In the genomic region with DNA sequence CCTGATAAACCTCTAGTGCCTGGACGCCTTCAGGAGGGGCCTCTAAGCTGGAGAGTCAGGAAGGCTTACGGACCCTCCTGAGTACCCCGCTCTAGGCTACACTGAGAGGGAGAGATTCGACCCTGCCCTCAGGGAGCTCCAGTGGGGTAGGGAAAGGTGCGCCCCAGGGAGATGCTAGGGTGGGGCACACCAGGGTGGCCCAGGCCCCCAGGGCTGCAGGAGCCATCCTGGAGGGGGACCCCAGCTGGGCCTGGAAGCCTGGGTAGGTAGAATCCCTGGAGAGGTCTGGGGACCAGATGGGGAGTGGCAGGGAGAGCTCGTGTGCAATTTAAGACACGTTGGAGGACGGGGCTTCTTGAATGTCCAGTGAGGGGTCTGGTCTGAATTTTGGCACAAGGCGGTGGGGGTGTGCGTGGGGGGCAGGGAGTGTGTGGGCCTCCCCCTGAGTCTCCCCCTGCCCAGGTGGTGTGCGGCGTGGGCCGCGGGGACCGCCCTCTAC, we compare ENCODE assay signal across 8 cellular contexts. TPM values are rescaled to one million over a fixed set of nuclear protein-coding genes. Genes with fewer than 3 reads are reported as not detected.
DNase-seq lines count a peak whose midpoint lies in the region; ATAC-seq and TF ChIP-seq lines count a peak whose summit lies in the region.

No MANE protein-coding gene starts in this region.

- H3K79me1 ChIP-seq in IMR-90 (ENCODE audit: low read depth in 1 of 2, low read length in 2 of 2), result no peaks in the 10 kb centered on the region

- H3K9me1 ChIP-seq in IMR-90 (ENCODE audit: insufficient read depth, low read length), result no peaks in the 10 kb centered on the region

- no peaks in the 10 kb centered on the region for H3K79me2 ChIP-seq in mammary epithelial cell (ENCODE audit: insufficient read depth, low read length)

- H4K20me1 ChIP-seq in IMR-90 (ENCODE audit: insufficient read depth, low read length) (no peaks in the 10 kb centered on the region), mammary epithelial cell (ENCODE audit: insufficient read depth, low read length) (no peaks in the 10 kb centered on the region)

- H3K4ac ChIP-seq in IMR-90 (ENCODE audit: low read depth, low read length), result peak overlapping the region; percentile 48; the same call in 1 of the 2 replicates

- H3K14ac ChIP-seq in IMR-90 (replicated peaks; ENCODE audit: low read depth, low read length), result no peak overlapping the region

- DNase-seq in IMR-90 (no peak), mammary epithelial cell (no peak), NCI-H748 (lab: John Stamatoyannopoulos, UW; ENCODE audit: unreplicated experiment) (no peak), A172 (ENCODE audit: low spot score) (no peak), iPS-NIHi11 (ENCODE audit: low spot score) (no peak)

- POLR2A ChIA-PET in IMR-90 (lab: Charles Lee; ENCODE audit: unreplicated experiment), result no interaction called here

- peaks cover 5% of the 10 kb centered on the region; the same call in 1 of the 2 replicates for H3K4me1 ChIP-seq in IMR-90 (ENCODE audit: control insufficient read depth, insufficient read depth, low read length)
- peaks cover 32% of the 10 kb centered on the region for H3K4me1 ChIP-seq in mammary epithelial cell (ENCODE audit: insufficient read depth, low read length)
- peaks cover 13% of the 10 kb centered on the region for H3K4me1 ChIP-seq in muscle layer of colon (ENCODE audit: insufficient read depth, low read length)

- H4K91ac ChIP-seq in IMR-90 (ENCODE audit: insufficient read depth, low read depth, low read length), result peak overlapping the region; percentile 26; the same call in 1 of the 2 replicates

- BruUV-seq in IMR-90 (replicated peaks; lab: Mats Ljungman, UMichigan), result no TSS peak
- no TSS peak for BruUV-seq in mammary epithelial cell (replicated peaks; lab: Mats Ljungman, UMichigan)

- intact Hi-C loops in IMR-90 (cut with micrococcal nuclease), result loop anchor here (5.0 kb wide), 1 partner anchor 62 kb away; a partner anchor contains a TSS
- intact Hi-C loops in mammary epithelial cell (cut with micrococcal nuclease), result no loop called here

- TF ChIP-seq RAD21 in IMR-90 (IDR thresholded peaks at IDR 0.05; ENCODE audit: low read length), result no peak

- no peak overlapping the region for H2BK20ac ChIP-seq in IMR-90 (ENCODE audit: low read depth, low read length)

- H2BK120ac ChIP-seq in IMR-90 (ENCODE audit: low read depth, low read length), result no peak overlapping the region

- in situ Hi-C loops in IMR-90 (cut with MboI; ENCODE audit: low sequenced_read_pairs) (no loop called here), mammary epithelial cell (cut with MboI; ENCODE audit: low sequenced_read_pairs in 2 of 2) (no loop called here)

- peak overlapping the region; percentile 94 for H2AK9ac ChIP-seq in IMR-90 (replicated peaks; ENCODE audit: low read depth, low read length, poor library complexity)

- TF ChIP-seq POLR2A in IMR-90 (IDR thresholded peaks at IDR 0.05; ENCODE audit: low read depth, low read length), result no peak

- CTCF ChIA-PET in IMR-90 (lab: Yijun Ruan, JAX), result interaction anchor here (1.8 kb wide), 1 partner anchor 19 kb away, joined by 7 read pairs; a partner anchor contains a TSS
- CTCF ChIA-PET in mammary epithelial cell (lab: Charles Lee; ENCODE audit: low non-redundant PET), result no interaction called here

- H3K9me3 ChIP-seq in IMR-90 (ENCODE audit: control insufficient read depth, insufficient read depth, low read length) (no peaks in the 10 kb centered on the region), mammary epithelial cell (replicated peaks; ENCODE audit: insufficient read depth, low read length) (no peaks in the 10 kb centered on the region), muscle layer of colon (ENCODE audit: low read length) (no peaks in the 10 kb centered on the region)

- dilution Hi-C loops in IMR-90 (cut with HindIII; ENCODE audit: low sequenced_read_pairs, unreplicated experiment), result no loop called here
- dilution Hi-C loops in mammary epithelial cell (cut with HindIII; ENCODE audit: low sequenced_read_pairs), result loop anchor here (5.0 kb wide), 1 partner anchor 103 kb away; no protein-coding TSS in a partner anchor

- no peak for TF ChIP-seq CTCF in 22Rv1 (IDR thresholded peaks at IDR 0.05)
- no peak for TF ChIP-seq CTCF in IMR-90 (conservative IDR thresholded peaks at IDR 0.05; ENCODE audit: low read depth, low read length)
- TF ChIP-seq CTCF in mammary epithelial cell (conservative IDR thresholded peaks at IDR 0.05 in 1 of 2, IDR thresholded peaks at IDR 0.05 in 1 of 2; ENCODE audit: extremely low read depth in 1 of 2, insufficient read depth in 1 of 2, low read depth in 1 of 2, low read length in 2 of 2), result no peak

- H2BK15ac ChIP-seq in IMR-90 (ENCODE audit: low read depth, low read length), result no peak overlapping the region

- H3K23ac ChIP-seq in IMR-90 (ENCODE audit: low read depth, low read length), result 0 out of 2 replicates have a peak overlapping the region, but pooled peaks have one; percentile 1

- H2AFZ ChIP-seq in IMR-90 (replicated peaks; ENCODE audit: low read length, poor library complexity), result peak overlapping the region; percentile 99
- peak overlapping the region; percentile 96 for H2AFZ ChIP-seq in mammary epithelial cell (ENCODE audit: low read depth, low read length)

- WGBS in IMR-90 (ENCODE audit: extremely low coverage in 2 of 2, insufficient read length in 1 of 2), 2 experiments, result 54% methylated on average over 3 of the region's 15 CpGs; no CpG with 5 or more reads in 1 of the 2 experiments
- 89% methylated on average over 6 of the region's 15 CpGs for WGBS in mammary epithelial cell (ENCODE audit: low coverage, missing lambda C conversion rate)

- 0 out of 2 replicates have a peak overlapping the region, but pooled peaks have one; percentile 6 for H3K56ac ChIP-seq in IMR-90 (ENCODE audit: extremely low read depth, insufficient read depth, low read length)

- H3K18ac ChIP-seq in IMR-90 (ENCODE audit: low read depth, low read length), result no peak overlapping the region

- H3K27ac ChIP-seq in 22Rv1 (peak overlapping the region; percentile 86), IMR-90 (ENCODE audit: insufficient read depth, low read length) (peak overlapping the region; percentile 30; the same call in 1 of the 2 replicates), mammary epithelial cell (ENCODE audit: insufficient read depth, low read depth, low read length) (no peak overlapping the region), muscle layer of colon (ENCODE audit: low read depth, low read length) (peak overlapping the region; percentile 35)

- H3K27me3 ChIP-seq in IMR-90 (ENCODE audit: control insufficient read depth, insufficient read depth, low read length), result peaks cover 1% of the 10 kb centered on the region; the same call in 1 of the 2 replicates
- no peaks in the 10 kb centered on the region for H3K27me3 ChIP-seq in mammary epithelial cell (ENCODE audit: insufficient read depth, low read length)
- H3K27me3 ChIP-seq in muscle layer of colon (ENCODE audit: control insufficient read depth in 1 of 2, insufficient read depth in 2 of 2, low read length in 2 of 2), result peaks cover under 1% of the 10 kb centered on the region in 2 donors

- no peaks in the 10 kb centered on the region for H3K36me3 ChIP-seq in IMR-90 (ENCODE audit: control insufficient read depth, insufficient read depth, low read length)
- H3K36me3 ChIP-seq in mammary epithelial cell (ENCODE audit: insufficient read depth, low read length), result no peaks in the 10 kb centered on the region
- H3K36me3 ChIP-seq in muscle layer of colon (ENCODE audit: insufficient read depth, low read length), result no peaks in the 10 kb centered on the region

- ATAC-seq in IMR-90 (ENCODE audit: low read depth) (no peak), HG02885 (IDR thresholded peaks at IDR 0.05; ENCODE audit: poor library complexity, unreplicated experiment) (no peak)

- peak overlapping the region in 1 of 2 experiments; percentile 74; a peak in 2 of 4 replicates for H4K8ac ChIP-seq in IMR-90 (ENCODE audit: low read depth in 2 of 2, low read length in 2 of 2)

- H3K4me2 ChIP-seq in IMR-90 (ENCODE audit: low read depth, low read length) (peak overlapping the region; percentile 72), mammary epithelial cell (ENCODE audit: insufficient read depth, low read depth, low read length) (peak overlapping the region; percentile 98)

- no peak overlapping the region for H2BK5ac ChIP-seq in IMR-90 (ENCODE audit: low read depth, low read length, poor library complexity, severe bottlenecking)

- H3K4me3 ChIP-seq in IMR-90 (ENCODE audit: insufficient read depth, low read depth, low read length), result peak overlapping the region; percentile 55
- H3K4me3 ChIP-seq in mammary epithelial cell (replicated peaks in 1 of 3; ENCODE audit: insufficient read depth in 1 of 3, low read depth in 2 of 3, low read length in 3 of 3), result peak overlapping the region in 2 of 3 experiments; percentile 53 to 63
- peak overlapping the region; percentile 41 to 57 for H3K4me3 ChIP-seq in muscle layer of colon (ENCODE audit: low read depth in 1 of 2, low read length in 2 of 2)

- H3K9ac ChIP-seq in IMR-90 (ENCODE audit: low read depth, low read length) (peak overlapping the region; percentile 48; the same call in 1 of the 2 replicates), mammary epithelial cell (ENCODE audit: insufficient read depth, low read length) (no peak overlapping the region), muscle layer of colon (ENCODE audit: low read length) (no peak overlapping the region)

- peak overlapping the region; percentile 73 for H2AK5ac ChIP-seq in IMR-90 (ENCODE audit: low read depth, low read length)

- no peak overlapping the region for H4K5ac ChIP-seq in IMR-90 (ENCODE audit: low read depth, low read length)

RNA-seq across cellular contexts. Expression of a gene that starts 4.7 kb away (rescaled TPM):
- total RNA-seq in IMR-90 (2012; rRNA removed) (under 0.01 TPM in 2 replicates), mammary epithelial cell (under 1 TPM; 0.12 to 0.33 TPM)
- polyA plus RNA-seq in IMR-90 (2012; rRNA removed) (0.23 and 0.32 TPM in 2 replicates), mammary epithelial cell (0.03 TPM)
- polyA plus RNA-seq in IMR-90 (2012; cell fraction: cytosol; rRNA removed), result 0.09 and 0.19 TPM in 2 replicates
- polyA plus RNA-seq in IMR-90 (2012; cell fraction: nucleus; rRNA removed; ENCODE audit: low replicate concordance), result 1.1 and 2.8 TPM in 2 replicates
- polyA minus RNA-seq in mammary epithelial cell, result not detected
- 0.05 TPM in 1 of 2 replicates, not detected in the other for total RNA-seq in A172 (2014; rRNA removed; shearing (Covaris generic))

RNA-seq across cellular contexts. Expression of a gene that starts 8.1 kb away (rescaled TPM):
- total RNA-seq in IMR-90 (2012; rRNA removed) (47.8 and 58.4 TPM in 2 replicates), mammary epithelial cell (10 to 100 TPM; 35.7 to 62.3 TPM)
- polyA plus RNA-seq in IMR-90 (2012; rRNA removed) (50.7 and 55.3 TPM in 2 replicates), mammary epithelial cell (58.7 TPM)
- 63.7 and 69.8 TPM in 2 replicates for polyA plus RNA-seq in IMR-90 (2012; cell fraction: cytosol; rRNA removed)
- polyA plus RNA-seq in IMR-90 (2012; cell fraction: nucleus; rRNA removed; ENCODE audit: low replicate concordance), result 106 and 200 TPM in 2 replicates
- polyA minus RNA-seq in mammary epithelial cell, result 76.8 TPM
- 83.6 and 89.8 TPM in 2 replicates for total RNA-seq in A172 (2014; rRNA removed; shearing (Covaris generic))

RNA-seq across cellular contexts. Expression of a gene that starts 16.3 kb away (rescaled TPM):
- total RNA-seq in IMR-90 (2012; rRNA removed) (under 0.01 and 0.18 TPM in 2 replicates), mammary epithelial cell (under 1 TPM in 1 of 2 donors, not detected in 1; 0.17 TPM)
- polyA plus RNA-seq in IMR-90 (2012; rRNA removed) (0.07 and 0.11 TPM in 2 replicates), mammary epithelial cell (not detected)
- polyA plus RNA-seq in IMR-90 (2012; cell fraction: cytosol; rRNA removed), result 0.09 and 0.12 TPM in 2 replicates
- polyA plus RNA-seq in IMR-90 (2012; cell fraction: nucleus; rRNA removed; ENCODE audit: low replicate concordance), result 0.44 and 0.94 TPM in 2 replicates
- polyA minus RNA-seq in mammary epithelial cell, result not detected
- not detected in 2 replicates for total RNA-seq in A172 (2014; rRNA removed; shearing (Covaris generic))

RNA-seq across cellular contexts. Expression of a gene that starts 17.3 kb away (rescaled TPM):
- not detected in 2 replicates for total RNA-seq in IMR-90 (2012; rRNA removed)
- polyA plus RNA-seq in IMR-90 (2012; rRNA removed), result 0.14 and 0.24 TPM in 2 replicates
- polyA plus RNA-seq in IMR-90 (2012; cell fraction: cytosol; rRNA removed), result 0.18 and 0.41 TPM in 2 replicates
- polyA plus RNA-seq in IMR-90 (2012; cell fraction: nucleus; rRNA removed; ENCODE audit: low replicate concordance), result 2.5 and 7.4 TPM in 2 replicates
- total RNA-seq in mammary epithelial cell, result 1 to 10 TPM in 1 of 2 donors, not detected in 1; 1.2 TPM
- 0.18 TPM for polyA plus RNA-seq in mammary epithelial cell
- 0.93 TPM for polyA minus RNA-seq in mammary epithelial cell
- 1.5 and 2.3 TPM in 2 replicates for total RNA-seq in A172 (2014; rRNA removed; shearing (Covaris generic))

RNA-seq across cellular contexts. Expression of a gene that starts 18.5 kb away (rescaled TPM):
- 294 and 313 TPM in 2 replicates for total RNA-seq in IMR-90 (2012; rRNA removed)
- polyA plus RNA-seq in IMR-90 (2012; rRNA removed), result 228 and 260 TPM in 2 replicates
- polyA plus RNA-seq in IMR-90 (2012; cell fraction: cytosol; rRNA removed), result 268 and 304 TPM in 2 replicates
- polyA plus RNA-seq in IMR-90 (2012; cell fraction: nucleus; rRNA removed; ENCODE audit: low replicate concordance), result 122 and 203 TPM in 2 replicates
- total RNA-seq in mammary epithelial cell, result 100 to 1,000 TPM; 178 to 182 TPM
- polyA plus RNA-seq in mammary epithelial cell, result 331 TPM
- polyA minus RNA-seq in mammary epithelial cell, result 255 TPM
- 192 and 217 TPM in 2 replicates for total RNA-seq in A172 (2014; rRNA removed; shearing (Covaris generic))
